ENCODE assay signal across 21 cellular contexts in the genomic region with DNA sequence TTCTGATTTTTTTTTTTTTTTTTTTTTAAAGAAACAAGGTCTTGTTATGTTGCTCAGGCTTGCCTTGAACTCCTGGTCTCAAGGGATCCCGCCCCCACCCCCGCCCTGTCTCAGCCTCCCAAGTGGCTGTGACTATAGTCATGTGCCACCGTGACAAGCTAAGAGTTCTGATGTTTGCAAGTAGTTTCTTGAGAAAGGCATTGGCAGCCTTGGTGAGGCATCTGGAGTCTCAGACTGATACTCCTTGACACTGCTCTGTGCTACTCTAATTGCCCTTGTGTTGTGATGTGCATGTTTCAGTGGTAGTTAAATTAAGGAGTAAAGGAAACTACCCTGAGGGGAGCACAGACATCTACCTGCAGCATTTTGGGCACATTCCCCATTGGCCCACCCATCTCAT. TPM values are rescaled to one million over a fixed set of nuclear protein-coding genes. Genes with fewer than 3 reads are reported as not detected.
A peak's percentile ranks its signal among the peaks of the same experiment; 100 is the strongest.
DNase-seq lines count a peak whose midpoint lies in the region; ATAC-seq and TF ChIP-seq lines count a peak whose summit lies in the region.
"Had no signal": no experiment of that assay in that cellular context is flagged by ENCODE, and none has a peak within 500 bp of the region (broad histone marks: within the 10 kb centered on the region; RNA-seq: fewer than 3 reads in every experiment).

No MANE protein-coding gene starts in this region.

- H3K4me3 Mint-ChIP-seq in activated CD4-positive, alpha-beta T cell treated with anti-CD3 and anti-CD28 coated beads for 36 hours = no peak overlapping the region
- no peak overlapping the region for H3K4me3 Mint-ChIP-seq in activated T-cell treated with anti-CD3 and anti-CD28 coated beads, Interleukin-2, amount 50 U/mL, for 72 hours
- no peak overlapping the region for H3K4me3 Mint-ChIP-seq in CD4-positive, alpha-beta T cell
- H3K4me3 Mint-ChIP-seq: B cell; CD4-positive, CD25-positive, alpha-beta regulatory T cell; CD8-positive, alpha-beta memory T cell; GM23338; H9 had no signal

- H3K27ac Mint-ChIP-seq in activated CD4-positive, alpha-beta T cell treated with anti-CD3 and anti-CD28 coated beads for 36 hours = no peak overlapping the region
- no peak overlapping the region for H3K27ac Mint-ChIP-seq in activated T-cell treated with anti-CD3 and anti-CD28 coated beads, Interleukin-2, amount 50 U/mL, for 72 hours
- H3K27ac Mint-ChIP-seq in CD4-positive, alpha-beta T cell = peak overlapping the region; percentile 52
- H3K27ac Mint-ChIP-seq: B cell; CD4-positive, CD25-positive, alpha-beta regulatory T cell; GM23338; H9 had no signal

- DNase-seq in activated CD4-positive, alpha-beta T cell treated with anti-CD3 and anti-CD28 coated beads for 36 hours = peak; percentile 15
- DNase-seq in activated CD4-positive, alpha-beta T cell treated with anti-CD3 and anti-CD28 coated beads for 4 hours = no peak
- DNase-seq in activated T-cell treated with anti-CD3 and anti-CD28 coated beads, Interleukin-2, amount 50 U/mL, for 72 hours = no peak
- DNase-seq in activated T-cell treated with anti-CD3 and anti-CD28 coated beads, Interleukin-2, amount 50 U/mL, for 48 hours = no peak
- no peak for DNase-seq in CD4-positive, alpha-beta T cell
- no peak for DNase-seq in hypothalamus (lab: John Stamatoyannopoulos, UW)
- DNase-seq: CD4-positive, CD25-positive, alpha-beta regulatory T cell; CD8-positive, alpha-beta memory T cell; DMS 273 treated with DMSO at 0.1 percent for 48 hours; DMS79; EL; GDM1; H9 had no signal

- TF ChIP-seq CTCF in CD4-positive, alpha-beta T cell (IDR thresholded peaks at IDR 0.05) = no peak

- peaks cover 20% of the 10 kb centered on the region for H3K27me3 Mint-ChIP-seq in activated CD4-positive, alpha-beta T cell treated with anti-CD3 and anti-CD28 coated beads for 36 hours
- H3K27me3 Mint-ChIP-seq in activated T-cell treated with anti-CD3 and anti-CD28 coated beads, Interleukin-2, amount 50 U/mL, for 72 hours (ENCODE audit: low read depth) = peaks cover 42% of the 10 kb centered on the region
- peaks cover 65% of the 10 kb centered on the region for H3K27me3 Mint-ChIP-seq in CD4-positive, alpha-beta T cell

- H3K36me3 Mint-ChIP-seq in activated CD4-positive, alpha-beta T cell treated with anti-CD3 and anti-CD28 coated beads for 36 hours (ENCODE audit: low read depth) = no peaks in the 10 kb centered on the region
- no peaks in the 10 kb centered on the region for H3K36me3 Mint-ChIP-seq in activated T-cell treated with anti-CD3 and anti-CD28 coated beads, Interleukin-2, amount 50 U/mL, for 72 hours (ENCODE audit: insufficient read depth in 2 of 2)
- no peaks in the 10 kb centered on the region for H3K36me3 Mint-ChIP-seq in CD4-positive, alpha-beta T cell (ENCODE audit: low read depth)
- H3K36me3 Mint-ChIP-seq: CD4-positive, CD25-positive, alpha-beta regulatory T cell; CD8-positive, alpha-beta memory T cell had no signal

- H3K9me3 ChIP-seq in CD4-positive, alpha-beta T cell (ENCODE audit: control insufficient read depth, low read length) = no peaks in the 10 kb centered on the region
- H3K9me3 ChIP-seq: BLaER1 had no signal

- intact Hi-C loops in activated CD4-positive, alpha-beta T cell treated with anti-CD3 and anti-CD28 coated beads for 36 hours (cut with DNase I, micrococcal nuclease) = loop anchor here (5.0 to 10.0 kb wide), 3 partner anchors 797 to 835 kb away; no protein-coding TSS in a partner anchor
- intact Hi-C loops in CD4-positive, alpha-beta T cell (cut with DNase I, micrococcal nuclease) = no loop called here

- peaks cover 12% of the 10 kb centered on the region for H3K27me3 ChIP-seq in CD4-positive, alpha-beta T cell (ENCODE audit: control insufficient read depth, insufficient read depth, low read length)
- H3K27me3 ChIP-seq: BLaER1 had no signal

- H3K27ac ChIP-seq in CD4-positive, alpha-beta T cell (ENCODE audit: low read depth, low read length) = no peak overlapping the region
- H3K27ac ChIP-seq: 22Rv1, BLaER1, C4-2B had no signal

- H3K9me3 Mint-ChIP-seq in activated CD4-positive, alpha-beta T cell treated with anti-CD3 and anti-CD28 coated beads for 36 hours (ENCODE audit: low read depth) = no peaks in the 10 kb centered on the region
- no peaks in the 10 kb centered on the region for H3K9me3 Mint-ChIP-seq in activated T-cell treated with anti-CD3 and anti-CD28 coated beads, Interleukin-2, amount 50 U/mL, for 72 hours
- H3K9me3 Mint-ChIP-seq in CD4-positive, alpha-beta T cell = no peaks in the 10 kb centered on the region
- H3K9me3 Mint-ChIP-seq: CD4-positive, CD25-positive, alpha-beta regulatory T cell; CD8-positive, alpha-beta memory T cell; GM23338; H9 had no signal

- no peaks in the 10 kb centered on the region for H3K4me1 Mint-ChIP-seq in activated CD4-positive, alpha-beta T cell treated with anti-CD3 and anti-CD28 coated beads for 36 hours
- no peaks in the 10 kb centered on the region for H3K4me1 Mint-ChIP-seq in activated T-cell treated with anti-CD3 and anti-CD28 coated beads, Interleukin-2, amount 50 U/mL, for 72 hours (ENCODE audit: low read depth)
- no peaks in the 10 kb centered on the region for H3K4me1 Mint-ChIP-seq in CD4-positive, alpha-beta T cell (ENCODE audit: low read depth)
- H3K4me1 Mint-ChIP-seq: B cell; CD8-positive, alpha-beta memory T cell had no signal

- CTCF ChIA-PET in activated CD4-positive, alpha-beta T cell treated with anti-CD3 and anti-CD28 coated beads for 36 hours (lab: Charles Lee) = interaction anchor here (7.4 kb wide), 1 partner anchor 9 kb away, joined by 73 read pairs; no protein-coding TSS in a partner anchor
- CTCF ChIA-PET in CD4-positive, alpha-beta T cell (lab: Charles Lee) = no interaction called here

- peak; percentile 32 for ATAC-seq in activated CD4-positive, alpha-beta T cell treated with anti-CD3 and anti-CD28 coated beads for 36 hours
- ATAC-seq in activated T-cell treated with anti-CD3 and anti-CD28 coated beads, Interleukin-2, amount 50 U/mL, for 72 hours (replicated peaks in 1 of 2) = peak; percentile 51 to 61
- peak; percentile 22 for ATAC-seq in CD4-positive, alpha-beta T cell (ENCODE audit: poor library complexity)
- ATAC-seq: GM12878, GM23338, HCT116 had no signal

- POLR2A ChIA-PET in activated CD4-positive, alpha-beta T cell treated with anti-CD3 and anti-CD28 coated beads for 36 hours (lab: Charles Lee) = no interaction called here
- POLR2A ChIA-PET in CD4-positive, alpha-beta T cell (lab: Charles Lee) = no interaction called here

RNA-seq across cellular contexts. Expression of a gene that starts 46.2 kb away (rescaled TPM):
- total RNA-seq in activated CD4-positive, alpha-beta T cell treated with anti-CD3 and anti-CD28 coated beads for 36 hours = under 1 TPM; 0.07 to 0.11 TPM
- not detected for total RNA-seq in activated T-cell treated with anti-CD3 and anti-CD28 coated beads, Interleukin-2, amount 50 U/mL, for 72 hours
- not detected for total RNA-seq in CD4-positive, alpha-beta T cell
- total RNA-seq: B cell; CD4-positive, CD25-positive, alpha-beta regulatory T cell; CD8-positive, alpha-beta memory T cell; GM12878; GM23338; H4; H9 had no signal

Comparison
In these comparisons a context has a peak if more than half of its experiments do, and no peak if none do; other contexts are left out.
1. intact Hi-C loops: an anchor here in activated CD4-positive, alpha-beta T cell treated with anti-CD3 and anti-CD28 coated beads for 36 hours (5.0 to 10.0 kb wide); none called in CD4-positive, alpha-beta T cell.